Comparison of ENCODE assay signal across 37 cellular contexts in genomic region chr9:16082796-16083195, GRCh38.
"Had no signal": no experiment of that assay in that cellular context is flagged by ENCODE, and none has a peak within 500 bp of the region (broad histone marks: within the 10 kb centered on the region; RNA-seq: fewer than 3 reads in every experiment).

No MANE protein-coding gene starts in this region.

- H3K27me3 Mint-ChIP-seq: activated CD4-positive, alpha-beta T cell treated with anti-CD3 and anti-CD28 coated beads for 36 hours; activated CD4-positive, alpha-beta T cell treated with anti-CD3 and anti-CD28 coated beads, Interleukin-2, amount 10 ng/mL, durations not matched to agents 7 days and 5 days; activated CD8-positive, alpha-beta memory T cell treated with anti-CD3 and anti-CD28 coated beads, Interleukin-2, amount 10 ng/mL, durations not matched to agents 7 days and 5 days; activated naive CD8-positive, alpha-beta T cell treated with anti-CD3 and anti-CD28 coated beads for 36 hours had no signal

- H3K36me3 Mint-ChIP-seq: activated CD8-positive, alpha-beta memory T cell treated with anti-CD3 and anti-CD28 coated beads, Interleukin-2, amount 10 ng/mL, durations not matched to agents 7 days and 5 days; WTC11 had no signal

- H3K27ac ChIP-seq: adrenal gland, body of pancreas, brain microvascular endothelial cell, breast epithelium, WERI-Rb-1 had no signal

- H3K4me1 ChIP-seq: adrenal gland, body of pancreas, breast epithelium had no signal

- H3K9me3 Mint-ChIP-seq: T-helper 2 cell treated with Interferon-gamma antibody and Interleukin-4, amounts not matched to agents 5 μg/mL and 100 μg/mL, for 36 hours had no signal

- H3K36me3 ChIP-seq: adrenal gland, brain microvascular endothelial cell, breast epithelium, WERI-Rb-1 had no signal

- H3K4me3 Mint-ChIP-seq: activated CD4-positive, alpha-beta T cell treated with anti-CD3 and anti-CD28 coated beads for 36 hours; activated CD4-positive, alpha-beta T cell treated with anti-CD3 and anti-CD28 coated beads, Interleukin-2, amount 10 ng/mL, durations not matched to agents 7 days and 5 days; activated CD8-positive, alpha-beta memory T cell treated with anti-CD3 and anti-CD28 coated beads, Interleukin-2, amount 10 ng/mL, durations not matched to agents 7 days and 5 days; activated CD8-positive, alpha-beta T cell treated with anti-CD3 and anti-CD28 coated beads for 36 hours; activated naive CD4-positive, alpha-beta T cell treated with anti-CD3 and anti-CD28 coated beads for 36 hours; activated naive CD8-positive, alpha-beta T cell treated with anti-CD3 and anti-CD28 coated beads for 36 hours; activated T-cell treated with anti-CD3 and anti-CD28 coated beads, Interleukin-2, amount 50 U/mL, for 4 hours; activated T-cell treated with anti-CD3 and anti-CD28 coated beads, Interleukin-2, amount 50 U/mL, for 72 hours; activated T-helper 1 cell treated with anti-CD3 and anti-CD28 coated beads, Interleukin-12 subunit alpha, Interleukin-12 subunit beta, Interleukin-2, Interleukin-4 antibody, amounts not matched to agents 30 ng/mL and 10 ng/mL and 1 ng/mL, durations not matched to agents 14 hours and 24 hours and 36 hours; activated T-helper 17 cell treated with anti-CD3 and anti-CD28 coated beads, Interleukin-2, amount 50 U/mL, for 72 hours; T-helper 1 cell treated with Interleukin-12 subunit alpha and Interleukin-12 subunit beta and Interleukin-4 antibody, amounts not matched to agents 30 μg/mL and 1 μg/mL, for 36 hours; T-helper 2 cell treated with Interferon-gamma antibody and Interleukin-4, amounts not matched to agents 5 μg/mL and 100 μg/mL, for 36 hours; WTC11 had no signal

- H3K27ac Mint-ChIP-seq: activated CD4-positive, alpha-beta T cell treated with anti-CD3 and anti-CD28 coated beads for 36 hours; activated CD4-positive, alpha-beta T cell treated with anti-CD3 and anti-CD28 coated beads, Interleukin-2, amount 10 ng/mL, durations not matched to agents 7 days and 5 days; activated CD8-positive, alpha-beta memory T cell treated with anti-CD3 and anti-CD28 coated beads, Interleukin-2, amount 10 ng/mL, durations not matched to agents 7 days and 5 days; activated CD8-positive, alpha-beta T cell treated with anti-CD3 and anti-CD28 coated beads for 36 hours; activated naive CD4-positive, alpha-beta T cell treated with anti-CD3 and anti-CD28 coated beads for 36 hours; activated naive CD4-positive, alpha-beta T cell treated with anti-CD3 and anti-CD28 coated beads, Interleukin-2, amount 50 U/mL, for 72 hours; activated naive CD8-positive, alpha-beta T cell treated with anti-CD3 and anti-CD28 coated beads for 36 hours; activated T-cell treated with anti-CD3 and anti-CD28 coated beads, Interleukin-2, amount 50 U/mL, for 72 hours; activated T-helper 1 cell treated with anti-CD3 and anti-CD28 coated beads, Interleukin-12 subunit alpha, Interleukin-12 subunit beta, Interleukin-2, Interleukin-4 antibody, amounts not matched to agents 30 ng/mL and 10 ng/mL and 1 ng/mL, durations not matched to agents 14 hours and 24 hours and 36 hours; activated T-helper 17 cell treated with anti-CD3 and anti-CD28 coated beads, Interleukin-2, amount 50 U/mL, for 72 hours; T-helper 1 cell treated with Interleukin-12 subunit alpha and Interleukin-12 subunit beta and Interleukin-4 antibody, amounts not matched to agents 30 μg/mL and 1 μg/mL, for 36 hours; T-helper 2 cell treated with Interferon-gamma antibody and Interleukin-4, amounts not matched to agents 5 μg/mL and 100 μg/mL, for 36 hours; WTC11 had no signal

- DNase-seq: activated CD4-positive, alpha-beta T cell treated with anti-CD3 and anti-CD28 coated beads for 1 hour; activated CD4-positive, alpha-beta T cell treated with anti-CD3 and anti-CD28 coated beads for 36 hours; activated CD4-positive, alpha-beta T cell treated with anti-CD3 and anti-CD28 coated beads for 48 hours; activated CD4-positive, alpha-beta T cell treated with anti-CD3 and anti-CD28 coated beads, Interleukin-2, amount 10 ng/mL, durations not matched to agents 7 days and 5 days; activated CD4-positive, alpha-beta T cell treated with anti-CD3 and anti-CD28 coated beads, Interleukin-2, amount 50 U/mL, for 48 hours; activated CD4-positive, CD25-positive, alpha-beta regulatory T cell; activated CD8-positive, alpha-beta memory T cell treated with anti-CD3 and anti-CD28 coated beads for 24 hours; activated CD8-positive, alpha-beta memory T cell treated with anti-CD3 and anti-CD28 coated beads, Interleukin-2, amount 10 ng/mL, durations not matched to agents 7 days and 5 days; activated CD8-positive, alpha-beta T cell treated with anti-CD3 and anti-CD28 coated beads for 36 hours; activated effector memory CD4-positive, alpha-beta T cell treated with anti-CD3 and anti-CD28 coated beads, Interleukin-2, amount 50 U/mL, for 16 hours; activated gamma-delta T cell treated with Interleukin-2 at 50 U/mL for 16 hours; activated naive CD4-positive, alpha-beta T cell; activated naive CD4-positive, alpha-beta T cell treated with anti-CD3 and anti-CD28 coated beads for 36 hours; activated naive CD4-positive, alpha-beta T cell treated with anti-CD3 and anti-CD28 coated beads, Interleukin-2, amount 50 U/mL, for 16 hours; activated naive CD8-positive, alpha-beta T cell treated with anti-CD3 and anti-CD28 coated beads for 36 hours; activated T-cell treated with anti-CD3 and anti-CD28 coated beads for 4 hours; activated T-cell treated with anti-CD3 and anti-CD28 coated beads, Interleukin-2, amount 50 U/mL, for 1 hour; activated T-cell treated with anti-CD3 and anti-CD28 coated beads, Interleukin-2, amount 50 U/mL, for 4 hours; activated T-cell treated with anti-CD3 and anti-CD28 coated beads, Interleukin-2, amount 50 U/mL, for 72 hours; adrenal gland; amniotic stem cell; aorta; body of pancreas; brain microvascular endothelial cell; central memory CD4-positive, alpha-beta T cell; T-helper 1 cell; T-helper 2 cell; T-helper 9 cell; WERI-Rb-1 had no signal

- H3K27me3 ChIP-seq: adrenal gland, body of pancreas, brain microvascular endothelial cell, breast epithelium had no signal

- H3K4me3 ChIP-seq: adrenal gland, body of pancreas, breast epithelium had no signal

- H3K9me3 ChIP-seq: adrenal gland, body of pancreas had no signal

- ATAC-seq: activated CD4-positive, alpha-beta T cell treated with anti-CD3 and anti-CD28 coated beads for 36 hours; activated CD4-positive, CD25-positive, alpha-beta regulatory T cell treated with anti-CD3 and anti-CD28 coated beads, Interleukin-2, amount 50 U/mL, for 24 hours; activated CD8-positive, alpha-beta memory T cell treated with anti-CD3 and anti-CD28 coated beads, Interleukin-2, amount 10 ng/mL, durations not matched to agents 7 days and 5 days; activated CD8-positive, alpha-beta T cell treated with anti-CD3 and anti-CD28 coated beads for 36 hours; activated naive CD4-positive, alpha-beta T cell treated with anti-CD3 and anti-CD28 coated beads, Interleukin-2, amount 50 U/mL, for 72 hours; activated T-cell treated with anti-CD3 and anti-CD28 coated beads, Interleukin-2, amount 50 U/mL, for 4 hours; activated T-cell treated with anti-CD3 and anti-CD28 coated beads, Interleukin-2, amount 50 U/mL, for 72 hours; activated T-helper 17 cell treated with anti-CD3 and anti-CD28 coated beads, Interleukin-2, amount 50 U/mL, for 72 hours; body of pancreas; WTC11 had no signal

- H3K4me1 Mint-ChIP-seq: activated CD4-positive, alpha-beta T cell treated with anti-CD3 and anti-CD28 coated beads for 36 hours; activated CD4-positive, alpha-beta T cell treated with anti-CD3 and anti-CD28 coated beads, Interleukin-2, amount 10 ng/mL, durations not matched to agents 7 days and 5 days; activated CD8-positive, alpha-beta memory T cell treated with anti-CD3 and anti-CD28 coated beads, Interleukin-2, amount 10 ng/mL, durations not matched to agents 7 days and 5 days; activated naive CD8-positive, alpha-beta T cell treated with anti-CD3 and anti-CD28 coated beads for 36 hours; activated T-helper 17 cell treated with anti-CD3 and anti-CD28 coated beads, Interleukin-2, amount 50 U/mL, for 72 hours; WTC11 had no signal
